Comparison of ENCODE assay signal across 8 cellular contexts in the genomic region with DNA sequence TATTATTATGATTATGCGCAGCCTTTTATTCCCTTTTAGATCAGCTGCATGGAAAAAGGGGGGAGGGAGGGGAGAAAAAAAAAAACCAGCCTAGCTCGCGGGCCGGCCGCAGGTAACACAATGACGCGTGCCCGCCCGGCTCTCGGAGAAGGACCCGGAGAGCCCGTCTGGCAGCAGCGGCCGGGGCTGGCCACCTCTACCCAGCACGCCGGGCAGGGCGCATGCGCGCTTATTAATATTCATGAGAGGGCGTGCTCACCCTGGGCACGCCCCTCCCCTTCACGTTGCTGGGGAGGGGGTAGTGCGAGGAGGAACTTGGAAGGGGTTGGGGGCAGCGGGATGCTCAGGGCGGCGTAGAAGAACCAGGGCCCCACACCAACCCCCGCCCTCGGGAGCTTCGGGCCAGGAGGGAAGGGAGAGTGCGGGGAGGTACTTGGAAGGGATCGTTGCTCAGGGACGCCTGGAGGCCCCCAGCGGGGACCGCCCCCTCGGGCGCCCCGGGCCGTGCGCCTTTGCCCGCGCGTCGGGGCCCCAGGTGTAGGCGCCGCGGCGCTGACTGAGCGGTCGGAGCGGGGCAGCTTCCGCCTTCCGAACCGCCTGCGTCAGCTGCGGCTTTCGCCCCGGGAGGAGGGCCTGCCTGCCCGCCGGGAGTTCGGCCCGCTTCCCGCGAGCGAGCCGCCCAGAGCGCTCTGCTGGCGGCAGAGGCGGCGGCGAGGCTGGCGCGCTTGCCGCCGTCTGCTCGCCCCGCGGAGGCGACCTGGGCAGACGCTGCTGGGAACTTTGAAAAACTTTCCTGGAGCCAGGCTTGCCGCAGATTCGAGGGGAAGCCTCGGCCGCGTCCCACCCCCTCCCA. TPM values are rescaled to one million over a fixed set of nuclear protein-coding genes. Genes with fewer than 3 reads are reported as not detected.
DNase-seq lines count a peak whose midpoint lies in the region; ATAC-seq and TF ChIP-seq lines count a peak whose summit lies in the region.

Gene JAG1 (minus strand): TSS at position 169 of the 853 bp plus-strand sequence. CDS start 469 bp downstream, outside the sequence.

- TF ChIP-seq CTCF in mucosa of descending colon (IDR thresholded peaks at IDR 0.05) (no peak), stomach (IDR thresholded peaks at IDR 0.05) (no peak)

- peak; percentile 55 for ATAC-seq in GM21381 (IDR thresholded peaks at IDR 0.05; ENCODE audit: unreplicated experiment)
- ATAC-seq in mucosa of descending colon, result peak; percentile 80

- intact Hi-C loops in mucosa of descending colon (cut with DNase I, micrococcal nuclease), result loop anchor here in 1 of 2 donors (10.0 kb wide), 1 partner anchor 191 kb away; no protein-coding TSS in a partner anchor
- intact Hi-C loops in stomach (cut with DNase I; ENCODE audit: low total_unique reads), result no loop called here

- H3K4me3 ChIP-seq in esophagus (ENCODE audit: low read depth in 1 of 2, low read length in 2 of 2), result peak within 1 kb of the TSS; percentile 73 to 96
- peak within 1 kb of the TSS; percentile 86 for H3K4me3 ChIP-seq in mucosa of descending colon
- peak within 1 kb of the TSS; percentile 78 to 94 (median 88) for H3K4me3 ChIP-seq in stomach

- TF ChIP-seq EP300 in stomach (IDR thresholded peaks at IDR 0.05), result no peak

- H3K9me3 ChIP-seq in esophagus (ENCODE audit: control insufficient read depth in 2 of 2, insufficient read depth in 1 of 2, low read depth in 1 of 2, low read length in 1 of 2) (no peaks in the 10 kb centered on the region), mucosa of descending colon (no peaks in the 10 kb centered on the region), stomach (no peaks in the 10 kb centered on the region)

- peak in 2 of 4 donors; percentile 89 to 92 for TF ChIP-seq POLR2A in stomach (IDR thresholded peaks at IDR 0.05)

- peak; percentile 98 for DNase-seq in DMS53 (lab: John Stamatoyannopoulos, UW)
- peak; percentile 88 for DNase-seq in HS-27A (ENCODE audit: low read depth)
- DNase-seq in NCI-H82 treated with DMSO at 0.1 percent for 48 hours (lab: John Stamatoyannopoulos, UW; ENCODE audit: unreplicated experiment), result peak; percentile 70
- peak; percentile 88 for DNase-seq in activated CD8-positive, alpha-beta memory T cell treated with anti-CD3 and anti-CD28 coated beads, Interleukin-2, amount 50 U/mL, for 48 hours
- DNase-seq in mucosa of descending colon, result peak; percentile 96
- peak; percentile 98 for DNase-seq in stomach

- 0% methylated on average over 83 to 84 of the region's 84 CpGs for WGBS in esophagus, 2 donors
- 0 to 1% (median 0%) methylated on average over 25 to 84 of the region's 84 CpGs for WGBS in stomach, 5 donors

- H3K4me1 ChIP-seq in esophagus (ENCODE audit: control insufficient read depth in 2 of 2, insufficient read depth in 2 of 2, low read length in 1 of 2) (no peaks in the 10 kb centered on the region), mucosa of descending colon (ENCODE audit: low read depth) (peaks cover 13% of the 10 kb centered on the region), stomach (peaks cover 17 to 41% (median 36%) of the 10 kb centered on the region in 4 donors)

- H3K36me3 ChIP-seq in esophagus (ENCODE audit: control insufficient read depth in 2 of 2, insufficient read depth in 2 of 2, low read length in 1 of 2), result peaks cover 0 to 2% of the 10 kb centered on the region in 2 donors
- no peaks in the 10 kb centered on the region for H3K36me3 ChIP-seq in mucosa of descending colon (ENCODE audit: low read depth)
- peaks cover 0 to under 1% (median 0%) of the 10 kb centered on the region in 4 donors for H3K36me3 ChIP-seq in stomach

- peak within 1 kb of the TSS; percentile 100 for H3K27ac ChIP-seq in esophagus (ENCODE audit: low read depth in 2 of 2, low read length in 1 of 2)
- peak within 1 kb of the TSS; percentile 95 to 100 (median 98) for H3K27ac ChIP-seq in stomach

- no peaks in the 10 kb centered on the region for H3K27me3 ChIP-seq in esophagus (ENCODE audit: control insufficient read depth in 1 of 2, insufficient read depth in 2 of 2, low read length in 2 of 2)
- no peaks in the 10 kb centered on the region for H3K27me3 ChIP-seq in stomach

RNA-seq across cellular contexts. Expression of gene JAG1, which starts in this region (rescaled TPM):
- 10 to 100 TPM; 36.5 to 48.8 TPM for polyA plus RNA-seq in esophagus
- 100 to 1,000 TPM in 1 of 3 donors, 10 to 100 TPM in 2; 87.1 to 104 (median 94.4) TPM for total RNA-seq in mucosa of descending colon
- total RNA-seq in stomach, result 100 to 1,000 TPM in 1 of 5 donors, 10 to 100 TPM in 4; 54.8 to 133 (median 95.0) TPM
- 10 to 100 TPM in 1 of 3 donors, 1 to 10 TPM in 2; 5.2 to 26.3 (median 7.5) TPM for polyA plus RNA-seq in stomach

Comparison
In these comparisons a context has a peak if more than half of its experiments do, and no peak if none do; other contexts are left out.
1. Peak in every context shown above with its lines: DNase-seq, ATAC-seq, H3K4me3 ChIP-seq and H3K27ac ChIP-seq.